Comparison of ENCODE assay signal across 8 cellular contexts in the genomic region with DNA sequence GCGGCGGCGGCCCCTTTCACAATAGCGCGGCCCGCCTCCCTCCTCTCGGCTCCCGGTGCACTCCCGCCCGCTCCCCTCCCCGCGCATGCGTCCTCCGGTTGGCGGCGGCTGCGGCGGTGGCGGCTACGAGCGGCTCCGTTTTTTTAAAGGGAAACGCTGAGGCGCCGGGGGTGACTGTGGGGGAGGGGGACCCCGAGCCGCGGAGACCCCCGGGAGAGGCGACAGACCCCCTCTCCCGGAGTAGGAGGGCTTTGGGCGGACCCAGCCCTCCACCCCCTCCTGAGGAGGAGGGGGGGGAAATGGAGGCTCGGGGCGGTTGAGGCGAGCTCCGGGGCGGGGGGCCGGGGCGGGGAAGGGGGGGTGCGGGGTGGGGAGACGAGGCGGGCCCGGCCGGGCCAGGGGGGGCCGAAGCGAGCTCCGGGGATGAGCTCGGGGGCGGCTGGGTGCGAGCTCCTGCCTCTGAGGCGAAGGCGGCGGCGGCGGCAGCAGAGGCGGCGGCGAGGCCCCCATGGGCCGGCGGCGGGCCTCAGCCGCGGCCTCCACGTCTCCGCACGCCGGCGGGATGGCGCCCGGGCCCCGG. TPM values are rescaled to one million over a fixed set of nuclear protein-coding genes. Genes with fewer than 3 reads are reported as not detected.
DNase-seq lines count a peak whose midpoint lies in the region; ATAC-seq, FAIRE-seq and TF ChIP-seq lines count a peak whose summit lies in the region.

A gene with protein sequence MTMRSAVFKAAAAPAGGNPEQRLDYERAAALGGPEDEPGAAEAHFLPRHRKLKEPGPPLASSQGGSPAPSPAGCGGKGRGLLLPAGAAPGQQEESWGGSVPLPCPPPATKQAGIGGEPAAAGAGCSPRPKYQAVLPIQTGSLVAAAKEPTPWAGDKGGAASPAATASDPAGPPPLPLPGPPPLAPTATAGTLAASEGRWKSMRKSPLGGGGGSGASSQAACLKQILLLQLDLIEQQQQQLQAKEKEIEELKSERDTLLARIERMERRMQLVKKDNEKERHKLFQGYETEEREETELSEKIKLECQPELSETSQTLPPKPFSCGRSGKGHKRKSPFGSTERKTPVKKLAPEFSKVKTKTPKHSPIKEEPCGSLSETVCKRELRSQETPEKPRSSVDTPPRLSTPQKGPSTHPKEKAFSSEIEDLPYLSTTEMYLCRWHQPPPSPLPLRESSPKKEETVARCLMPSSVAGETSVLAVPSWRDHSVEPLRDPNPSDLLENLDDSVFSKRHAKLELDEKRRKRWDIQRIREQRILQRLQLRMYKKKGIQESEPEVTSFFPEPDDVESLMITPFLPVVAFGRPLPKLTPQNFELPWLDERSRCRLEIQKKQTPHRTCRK (plus strand): TSS at position 86 of the 580 bp plus-strand sequence. CDS start 642 bp downstream, outside the sequence.

- ATAC-seq in HG02852 (IDR thresholded peaks at IDR 0.05; ENCODE audit: unreplicated experiment) (peak; percentile 52), HG02884 (IDR thresholded peaks at IDR 0.05; ENCODE audit: unreplicated experiment) (no peak)

- no peaks in the 10 kb centered on the region for H3K9me3 ChIP-seq in keratinocyte (ENCODE audit: control insufficient read depth, low read depth, low read length)

- dilution Hi-C loops in keratinocyte (cut with MboI; ENCODE audit: extremely low pct_ligation_motif_present, low sequenced_read_pairs) = no loop called here

- H3K27me3 ChIP-seq in GM06990 (replicated peaks; ENCODE audit: control insufficient read depth, insufficient read depth, low read length) (no peaks in the 10 kb centered on the region), keratinocyte (ENCODE audit: control insufficient read depth, extremely low read depth, insufficient read depth, low read length) (no peaks in the 10 kb centered on the region)

- H3K4me2 ChIP-seq in keratinocyte (ENCODE audit: control insufficient read depth, extremely low read depth, insufficient read depth, low read depth, low read length) = peak within 1 kb of the TSS; percentile 99

- TF ChIP-seq CTCF in GM06990 (IDR thresholded peaks at IDR 0.05; ENCODE audit: insufficient read depth, low read length, poor library complexity, severe bottlenecking) (no peak), keratinocyte (optimal IDR thresholded peaks at IDR 0.05 in 1 of 3, IDR thresholded peaks at IDR 0.05 in 1 of 3, conservative IDR thresholded peaks at IDR 0.05 in 1 of 3; ENCODE audit: extremely low read depth in 1 of 3, insufficient read depth in 2 of 3, low read length in 3 of 3) (no peak)

- H3K36me3 ChIP-seq in GM06990 (ENCODE audit: control insufficient read depth, insufficient read depth, low read length) (peaks cover 3% of the 10 kb centered on the region), keratinocyte (ENCODE audit: control insufficient read depth in 2 of 2, extremely low read depth in 1 of 2, insufficient read depth in 2 of 2, low read length in 2 of 2) (peaks cover 2 to 15% of the 10 kb centered on the region in 2 experiments)

- H3K9ac ChIP-seq in keratinocyte (ENCODE audit: control insufficient read depth, extremely low read depth, insufficient read depth, low read length) = peak within 1 kb of the TSS; percentile 75

- no peaks in the 10 kb centered on the region for H3K9me1 ChIP-seq in keratinocyte (ENCODE audit: control insufficient read depth, extremely low read depth, insufficient read depth, low read length)

- H4K20me1 ChIP-seq in keratinocyte (ENCODE audit: control insufficient read depth, extremely low read depth, insufficient read depth, low read length) = peaks cover 9% of the 10 kb centered on the region

- H3K4me1 ChIP-seq in keratinocyte (ENCODE audit: control insufficient read depth, extremely low read depth, insufficient read depth, low read length) = peaks cover 19% of the 10 kb centered on the region

- H3K27ac ChIP-seq in keratinocyte (ENCODE audit: control insufficient read depth, insufficient read depth, low read length) = peak within 1 kb of the TSS; percentile 76

- H3K4me3 ChIP-seq in GM06990 (replicated peaks; ENCODE audit: low read depth, low read length) (peak within 1 kb of the TSS; percentile 90), keratinocyte (ENCODE audit: control insufficient read depth in 2 of 3, extremely low read depth in 1 of 3, insufficient read depth in 2 of 3, low read depth in 1 of 3, low read length in 3 of 3) (peak within 1 kb of the TSS; percentile 70 to 99 (median 97))

- peak within 1 kb of the TSS; percentile 4 for H2AFZ ChIP-seq in keratinocyte (ENCODE audit: control insufficient read depth, low read length)

- FAIRE-seq in keratinocyte (lab: Jason Lieb, UNC) = no peak

- H3K79me2 ChIP-seq in keratinocyte (ENCODE audit: control insufficient read depth, insufficient read depth, low read length) = peaks cover 57% of the 10 kb centered on the region

- peak; percentile 83 for DNase-seq in GM06990 (ENCODE audit: extremely low read depth, insufficient read length)
- peak; percentile 93 for DNase-seq in NCI-H2227 (lab: John Stamatoyannopoulos, UW; ENCODE audit: unreplicated experiment)
- peak; percentile 69 to 74 for DNase-seq in activated CD4-positive, alpha-beta T cell treated with anti-CD3 and anti-CD28 coated beads for 24 hours (ENCODE audit: low read depth in 2 of 2)
- peak; percentile 92 for DNase-seq in cerebellum (ENCODE audit: low spot score)
- no peak for DNase-seq in keratinocyte (ENCODE audit: low read depth, low spot score)
- DNase-seq in stimulated activated CD4-positive, alpha-beta T cell treated with anti-CD3 and anti-CD28 coated beads, Interleukin-12 subunit alpha, Interleukin-12 subunit beta, amount 100 ng/mL, for 4 hours = peak; percentile 85

RNA-seq across cellular contexts. Expression of the gene that starts here (rescaled TPM):
- total RNA-seq in cerebellum = 84.8 TPM
- polyA plus RNA-seq in keratinocyte = 41.8 to 66.8 TPM (median 56.9 TPM) in 3 replicates
- polyA plus RNA-seq in keratinocyte (2011; ENCODE audit: low read depth) = 54.9 TPM
- polyA plus RNA-seq in keratinocyte (2011; cell fraction: cytosol; rRNA removed) = 31.4 and 53.5 TPM in 2 replicates
- polyA plus RNA-seq in keratinocyte (2011; cell fraction: nucleus; rRNA removed) = 106 and 140 TPM in 2 replicates
- 42.8 and 49.4 TPM in 2 replicates for polyA plus RNA-seq in keratinocyte (2012; ENCODE audit: low replicate concordance)
- polyA minus RNA-seq in keratinocyte = 9.9 to 38.5 TPM (median 27.3 TPM) in 3 replicates
- polyA minus RNA-seq in keratinocyte (2011; cell fraction: cytosol; rRNA and poly(A)+ RNA removed) = 23.0 TPM
- polyA minus RNA-seq in keratinocyte (2011; cell fraction: nucleus; rRNA and poly(A)+ RNA removed) = 28.5 and 50.4 TPM in 2 replicates
